Comparison of ENCODE assay signal across 2 cellular contexts in genomic region chr6:26107935-26108334, GRCh38.
TF ChIP-seq lines count a peak whose summit lies in the region.

No MANE protein-coding gene starts in this region.

TF ChIP-seq in IMR-90, 13 proteins besides CTCF, POLR2A, EP300 and RAD21:
- TF ChIP-seq SMC3 (IDR thresholded peaks at IDR 0.05; ENCODE audit: low read depth, low read length) = no peak
- no peak for TF ChIP-seq RCOR1 (IDR thresholded peaks at IDR 0.05; ENCODE audit: insufficient replicate concordance, low read length)
- TF ChIP-seq MXI1 (IDR thresholded peaks at IDR 0.05; ENCODE audit: borderline replicate concordance, low read depth, low read length) = no peak
- TF ChIP-seq NFE2L2 (IDR thresholded peaks at IDR 0.05; ENCODE audit: low read depth, low read length) = no peak

TF ChIP-seq in K562, 482 proteins besides CTCF, POLR2A, EP300 and RAD21:
- TF ChIP-seq ARID4B (CRISPR knock-in tag; IDR thresholded peaks at IDR 0.05) (no peak), ZNF609 (CRISPR knock-in tag; IDR thresholded peaks at IDR 0.05; ENCODE audit: borderline replicate concordance) (no peak), ZBTB49 (CRISPR knock-in tag; IDR thresholded peaks at IDR 0.05; ENCODE audit: borderline replicate concordance) (no peak), ZNF445 (CRISPR knock-in tag; IDR thresholded peaks at IDR 0.05; ENCODE audit: low read depth) (no peak), SIN3A (IDR thresholded peaks at IDR 0.05; ENCODE audit: borderline replicate concordance in 2 of 2, control insufficient read depth in 1 of 2, low read depth in 2 of 2, low read length in 2 of 2) (no peak), SMARCC2 (IDR thresholded peaks at IDR 0.05; ENCODE audit: low read depth) (no peak), MCM7 (IDR thresholded peaks at IDR 0.05) (no peak)
